2 cellular contexts compared by ENCODE assay signal in genomic region chr11:130133716-130134115, GRCh38.
TF ChIP-seq lines count a peak whose summit lies in the region.

No MANE protein-coding gene starts in this region.

TF ChIP-seq in WTC11, 78 proteins besides CTCF, POLR2A, EP300 and RAD21 (continued from another document):
- no peak for TF ChIP-seq AFF4 (CRISPR knock-in tag; IDR thresholded peaks at IDR 0.05; ENCODE audit: borderline replicate concordance)
- no peak for TF ChIP-seq IRF1 (CRISPR knock-in tag; IDR thresholded peaks at IDR 0.05)
- no peak for TF ChIP-seq ATF1 (CRISPR knock-in tag; IDR thresholded peaks at IDR 0.05)
- no peak for TF ChIP-seq MXD4 (CRISPR knock-in tag; IDR thresholded peaks at IDR 0.05; ENCODE audit: borderline replicate concordance)
- TF ChIP-seq FOXK1 (CRISPR knock-in tag; IDR thresholded peaks at IDR 0.05), result no peak
- TF ChIP-seq FOXJ3 (CRISPR knock-in tag; IDR thresholded peaks at IDR 0.05; ENCODE audit: borderline replicate concordance), result no peak
- no peak for TF ChIP-seq TEAD1 (CRISPR knock-in tag; IDR thresholded peaks at IDR 0.05)
- TF ChIP-seq PRDM15 (CRISPR knock-in tag; IDR thresholded peaks at IDR 0.05), result no peak
- no peak for TF ChIP-seq GRHL2 (CRISPR knock-in tag; IDR thresholded peaks at IDR 0.05; ENCODE audit: insufficient replicate concordance, severe bottlenecking)
- TF ChIP-seq ZNF281 (CRISPR knock-in tag; IDR thresholded peaks at IDR 0.05), result no peak
- TF ChIP-seq HMGA2 (CRISPR knock-in tag; IDR thresholded peaks at IDR 0.05), result no peak
- TF ChIP-seq ZBTB21 (CRISPR knock-in tag; IDR thresholded peaks at IDR 0.05; ENCODE audit: borderline replicate concordance), result no peak
- no peak for TF ChIP-seq MYBL2 (CRISPR knock-in tag; IDR thresholded peaks at IDR 0.05)

TF ChIP-seq in HepG2, 621 proteins besides CTCF, POLR2A, EP300 and RAD21 (continued from another document):
- TF ChIP-seq BRD4 (CRISPR knock-in tag; IDR thresholded peaks at IDR 0.05) (no peak), TBX3 (IDR thresholded peaks at IDR 0.05; ENCODE audit: borderline replicate concordance) (no peak), GTF3A (CRISPR knock-in tag; conservative IDR thresholded peaks at IDR 0.05) (no peak), KDM4B (CRISPR knock-in tag; IDR thresholded peaks at IDR 0.05) (no peak), CENPBD1 (CRISPR knock-in tag; IDR thresholded peaks at IDR 0.05; ENCODE audit: borderline replicate concordance, low read depth) (no peak), ZKSCAN5 (CRISPR knock-in tag; IDR thresholded peaks at IDR 0.05) (no peak), CCDC6 (CRISPR knock-in tag; IDR thresholded peaks at IDR 0.05) (no peak)
